ENCODE assay signal across 22 cellular contexts in the genomic region with DNA sequence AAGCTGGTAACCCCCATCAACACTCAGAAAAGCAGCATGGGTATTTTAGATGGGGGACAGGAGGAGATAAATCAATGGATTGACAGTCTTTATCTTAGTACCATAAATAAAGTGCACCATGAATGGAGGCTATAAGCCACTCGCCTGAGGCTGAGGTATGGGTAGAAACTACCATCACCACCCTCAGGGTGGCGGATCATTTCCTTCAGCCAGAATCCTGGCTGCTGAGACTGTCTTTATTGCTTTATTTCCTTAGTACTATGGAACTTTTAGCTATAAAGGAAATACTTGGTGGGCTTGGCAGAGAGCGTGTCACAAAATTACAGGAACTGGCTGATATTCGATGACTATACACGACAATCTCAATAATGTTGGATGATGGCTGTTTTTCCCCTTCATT. TPM values are rescaled to one million over a fixed set of nuclear protein-coding genes. Genes with fewer than 3 reads are reported as not detected.
"Had no signal": no experiment of that assay in that cellular context is flagged by ENCODE, and none has a peak within 500 bp of the region (broad histone marks: within the 10 kb centered on the region; RNA-seq: fewer than 3 reads in every experiment).

No MANE protein-coding gene starts in this region.

- H3K27me3 ChIP-seq: colonic mucosa, gastrocnemius medialis, left lung, sigmoid colon, thyroid gland, uterus had no signal

- H3K4me1 ChIP-seq: colonic mucosa, gastrocnemius medialis, sigmoid colon, uterus had no signal

- H3K4me3 ChIP-seq: colonic mucosa, gastrocnemius medialis, left lung, sigmoid colon, thyroid gland, uterus had no signal

- H3K27ac Mint-ChIP-seq: activated T-helper 1 cell treated with anti-CD3 and anti-CD28 coated beads, Interleukin-12 subunit alpha, Interleukin-12 subunit beta, Interleukin-2, Interleukin-4 antibody, amounts not matched to agents 30 ng/mL and 10 ng/mL and 1 ng/mL, durations not matched to agents 14 hours and 24 hours and 36 hours; stimulated activated naive B cell treated with anti-CD40 and anti-IgM and Interleukin-4, amounts not matched to agents 10 μg/mL and 1 μg/mL and 100 μg/mL, for 72 hours had no signal

- H3K27ac ChIP-seq: colonic mucosa, gastrocnemius medialis, sigmoid colon, thyroid gland, uterus, VCaP had no signal

- H3K27me3 Mint-ChIP-seq: central memory CD8-positive, alpha-beta T cell; naive B cell; stimulated activated naive B cell treated with anti-CD40 and anti-IgM and Interleukin-4, amounts not matched to agents 10 μg/mL and 1 μg/mL and 100 μg/mL, for 72 hours had no signal

- H3K9me3 ChIP-seq: colonic mucosa, gastrocnemius medialis, left lung, sigmoid colon, thyroid gland, uterus had no signal

- H3K4me1 Mint-ChIP-seq: stimulated activated naive B cell treated with anti-CD40 and anti-IgM and Interleukin-4, amounts not matched to agents 10 μg/mL and 1 μg/mL and 100 μg/mL, for 72 hours had no signal

- H3K4me3 Mint-ChIP-seq: activated T-helper 1 cell treated with anti-CD3 and anti-CD28 coated beads, Interleukin-12 subunit alpha, Interleukin-12 subunit beta, Interleukin-2, Interleukin-4 antibody, amounts not matched to agents 30 ng/mL and 10 ng/mL and 1 ng/mL, durations not matched to agents 14 hours and 24 hours and 36 hours; central memory CD8-positive, alpha-beta T cell; naive B cell; stimulated activated naive B cell treated with anti-CD40 and anti-IgM and Interleukin-4, amounts not matched to agents 10 μg/mL and 1 μg/mL and 100 μg/mL, for 72 hours had no signal

- H3K36me3 ChIP-seq: uterus had no signal

- DNase-seq: activated CD4-positive, alpha-beta T cell treated with anti-CD3 and anti-CD28 coated beads, Interleukin-2, amount 50 U/mL, for 1 hour; activated CD4-positive, CD25-positive, alpha-beta regulatory T cell treated with anti-CD3 and anti-CD28 coated beads, Interleukin-2, amount 50 U/mL, for 72 hours; activated naive CD4-positive, alpha-beta T cell; aorta; colonic mucosa; gastrocnemius medialis; head of caudate nucleus; left lung; mammary epithelial cell; naive B cell; sigmoid colon; stimulated activated CD4-positive, alpha-beta T cell treated with anti-CD3 and anti-CD28 coated beads, Interleukin-4, amount 100 ng/mL, for 4 hours; stimulated activated naive B cell treated with anti-CD40 and anti-IgM and Interleukin-4, amounts not matched to agents 10 μg/mL and 1 μg/mL and 100 μg/mL, for 72 hours; T-helper 2 cell; thyroid gland; uterus had no signal

- H3K9me3 Mint-ChIP-seq: activated T-helper 1 cell treated with anti-CD3 and anti-CD28 coated beads, Interleukin-12 subunit alpha, Interleukin-12 subunit beta, Interleukin-2, Interleukin-4 antibody, amounts not matched to agents 30 ng/mL and 10 ng/mL and 1 ng/mL, durations not matched to agents 14 hours and 24 hours and 36 hours; central memory CD8-positive, alpha-beta T cell; naive B cell; stimulated activated naive B cell treated with anti-CD40 and anti-IgM and Interleukin-4, amounts not matched to agents 10 μg/mL and 1 μg/mL and 100 μg/mL, for 72 hours had no signal

RNA-seq across cellular contexts. Expression of gene PXT1, which starts 52.4 kb away (rescaled TPM):
- total RNA-seq: aorta, colonic mucosa, esophagus mucosa, gastrocnemius medialis, left lung, renal cortical epithelial cell, sigmoid colon, subcutaneous adipose tissue, thyroid gland, uterus had no signal
- polyA plus RNA-seq: sigmoid colon had no signal
